Comparison of ENCODE assay signal across 1 cellular context in the genomic region with DNA sequence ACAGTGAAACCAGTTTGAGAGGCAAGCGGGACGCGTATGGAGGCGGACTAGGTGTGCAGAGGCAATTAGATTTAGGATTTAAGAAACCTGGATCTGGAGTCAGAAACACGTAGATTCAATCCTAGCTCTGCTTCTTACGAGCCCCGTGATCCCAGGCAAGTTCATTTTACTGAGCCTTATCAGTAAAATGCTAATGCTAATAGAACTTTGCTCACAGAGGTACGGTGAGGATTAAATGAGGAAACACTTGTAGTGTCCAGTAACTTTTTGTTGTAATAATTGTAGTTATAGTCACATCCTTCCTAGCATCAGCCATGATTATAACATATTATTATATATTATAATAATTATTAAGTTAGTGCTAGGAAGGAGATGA.
TF ChIP-seq lines count a peak whose summit lies in the region.

No MANE protein-coding gene starts in this region.

TF ChIP-seq in H1, 55 proteins besides CTCF, POLR2A, EP300 and RAD21:
- TF ChIP-seq, protein P1, sequence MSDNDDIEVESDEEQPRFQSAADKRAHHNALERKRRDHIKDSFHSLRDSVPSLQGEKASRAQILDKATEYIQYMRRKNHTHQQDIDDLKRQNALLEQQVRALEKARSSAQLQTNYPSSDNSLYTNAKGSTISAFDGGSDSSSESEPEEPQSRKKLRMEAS (IDR thresholded peaks at IDR 0.05), result no peak
- no peak for TF ChIP-seq SUZ12 (IDR thresholded peaks at IDR 0.05; ENCODE audit: low read length)
- no peak for TF ChIP-seq POLR2AphosphoS5 (IDR thresholded peaks at IDR 0.05; ENCODE audit: low read depth, low read length)
- TF ChIP-seq KDM5A (IDR thresholded peaks at IDR 0.05; ENCODE audit: low read length), result no peak
- no peak for TF ChIP-seq BRCA1 (IDR thresholded peaks at IDR 0.05; ENCODE audit: low read depth, low read length)
